25 cellular contexts compared by ENCODE assay signal in the genomic region with DNA sequence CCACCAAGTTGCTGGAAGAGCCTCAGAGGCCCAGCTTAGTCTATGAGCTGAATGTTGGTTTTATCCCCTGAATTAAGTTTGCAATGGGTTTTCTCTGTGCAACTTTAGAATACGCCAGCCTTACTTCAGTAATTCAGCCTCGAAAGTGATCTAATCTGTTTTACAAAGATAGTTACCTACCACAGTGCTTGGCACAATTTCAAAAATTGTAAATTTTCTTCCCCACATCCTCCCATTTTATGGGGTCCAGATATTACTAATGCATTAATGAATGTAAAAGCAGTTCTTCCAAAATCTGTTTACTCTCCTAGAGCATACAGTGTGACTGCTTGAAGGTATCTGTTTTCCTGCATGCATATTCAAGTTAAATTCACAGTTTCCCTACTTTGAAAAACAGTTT.
DNase-seq lines count a peak whose midpoint lies in the region; ATAC-seq and TF ChIP-seq lines count a peak whose summit lies in the region.
"Had no signal": no experiment of that assay in that cellular context is flagged by ENCODE, and none has a peak within 500 bp of the region (broad histone marks: within the 10 kb centered on the region; RNA-seq: fewer than 3 reads in every experiment).

No MANE protein-coding gene starts in this region.

- no peak overlapping the region for H3T11ph ChIP-seq in H9 (ENCODE audit: low read length)

- H3K56ac ChIP-seq in H9 (ENCODE audit: insufficient read length, low read depth, low read length) = no peak overlapping the region

- H4K5ac ChIP-seq in H9 (ENCODE audit: insufficient read length, low read depth, low read length) = no peak overlapping the region

- H3K4me3 ChIP-seq in GM23338 (no peak overlapping the region), OCI-LY3 (ENCODE audit: low read length) (no peak overlapping the region)
- H3K4me3 ChIP-seq: BLaER1, GM12878 had no signal

- H2AFZ ChIP-seq in GM23338 = no peak overlapping the region
- H2AFZ ChIP-seq in H9 (ENCODE audit: low read length) = no peak overlapping the region
- H2AFZ ChIP-seq in OCI-LY3 (ENCODE audit: low read depth, low read length) = no peak overlapping the region

- no peaks in the 10 kb centered on the region for H3K79me1 ChIP-seq in H9 (ENCODE audit: insufficient read depth, low read depth, low read length, poor library complexity, severe bottlenecking)

- H2BK20ac ChIP-seq in H9 (ENCODE audit: low read depth, low read length, poor library complexity, severe bottlenecking) = no peak overlapping the region

- H2BK120ac ChIP-seq in H9 (ENCODE audit: low read depth, low read length, poor library complexity, severe bottlenecking) = no peak overlapping the region

- no peak overlapping the region for H3K23ac ChIP-seq in H9 (ENCODE audit: insufficient read length, low read depth, low read length)

- H3K4me1 ChIP-seq in GM23338 (ENCODE audit: insufficient read depth) (peaks cover 15% of the 10 kb centered on the region; the same call in 1 of the 2 replicates), H9 (ENCODE audit: insufficient read depth, low read length) (peaks cover 7% of the 10 kb centered on the region; the same call in 1 of the 2 replicates), OCI-LY3 (ENCODE audit: low read length) (peaks cover 26% of the 10 kb centered on the region)

- no peak overlapping the region for H2BK15ac ChIP-seq in H9 (ENCODE audit: low read depth, low read length)

- H4K20me1 ChIP-seq in GM23338 (replicated peaks; ENCODE audit: insufficient read depth) = no peaks in the 10 kb centered on the region
- H4K20me1 ChIP-seq in H9 (ENCODE audit: control insufficient read depth, insufficient read depth, insufficient read length) = no peaks in the 10 kb centered on the region
- H4K20me1 ChIP-seq in OCI-LY3 (ENCODE audit: insufficient read depth, low read length) = peaks cover 7% of the 10 kb centered on the region; the same call in 1 of the 2 replicates
- H4K20me1 ChIP-seq: BLaER1 had no signal

- no peak overlapping the region for H3K14ac ChIP-seq in H9 (ENCODE audit: insufficient read depth, low read length)

- H3K4me1 Mint-ChIP-seq in GM23338 (peaks cover 26% of the 10 kb centered on the region; the same call in 2 of the 3 replicates), H9 (peaks cover 21 to 24% of the 10 kb centered on the region in 2 experiments)
- H3K4me1 Mint-ChIP-seq: CD14-positive monocyte had no signal

- H4K8ac ChIP-seq in H9 (replicated peaks; ENCODE audit: insufficient read length, low read depth, low read length) = no peak overlapping the region

- H3K79me2 ChIP-seq in GM23338 (replicated peaks; ENCODE audit: insufficient read depth) (no peaks in the 10 kb centered on the region), H9 (ENCODE audit: insufficient read depth, low read length) (no peaks in the 10 kb centered on the region), OCI-LY3 (ENCODE audit: low read length) (no peaks in the 10 kb centered on the region)

- WGBS in H9 (ENCODE audit: extremely low coverage, insufficient read length, low lambda C conversion rate) = no CpG with 5 or more reads among the region's 2 CpGs

- H3K9me3 ChIP-seq in H9 (ENCODE audit: control insufficient read depth, low read depth, low read length) (no peaks in the 10 kb centered on the region), OCI-LY3 (ENCODE audit: insufficient read depth, low read length) (no peaks in the 10 kb centered on the region)
- H3K9me3 ChIP-seq: BE2C, BLaER1 had no signal

- H3K4me2 ChIP-seq in GM23338 = no peak overlapping the region
- no peak overlapping the region for H3K4me2 ChIP-seq in H9 (ENCODE audit: insufficient read depth, insufficient read length, low read length)
- H3K4me2 ChIP-seq in OCI-LY3 (ENCODE audit: low read length) = 0 out of 2 replicates have a peak overlapping the region, but pooled peaks have one; percentile 11
- H3K4me2 ChIP-seq: BLaER1 had no signal

- H3F3A ChIP-seq in GM23338 (replicated peaks; ENCODE audit: low read depth) = no peaks in the 10 kb centered on the region

- no peak for ATAC-seq in GM23338
- no peak for ATAC-seq in GM18861 (IDR thresholded peaks at IDR 0.05; ENCODE audit: unreplicated experiment)
- ATAC-seq in HG02840 (IDR thresholded peaks at IDR 0.05; ENCODE audit: low FRiP score, unreplicated experiment) = no peak
- ATAC-seq: GM12878 had no signal

- H3K27ac ChIP-seq in GM23338 (ENCODE audit: low read depth) (no peak overlapping the region; the same call in 1 of the 2 replicates), H9 (ENCODE audit: insufficient read length, low read depth, low read length) (no peak overlapping the region), OCI-LY3 (ENCODE audit: low read length) (no peak overlapping the region)
- H3K27ac ChIP-seq: BLaER1 had no signal

- H3K9me2 ChIP-seq in GM23338 (ENCODE audit: insufficient read depth) = no peaks in the 10 kb centered on the region

- H3K4me3 Mint-ChIP-seq in GM23338 = no peak overlapping the region
- H3K4me3 Mint-ChIP-seq in H9 = no peak overlapping the region
- H3K4me3 Mint-ChIP-seq: CD14-positive monocyte; CD4-positive, alpha-beta memory T cell; CD4-positive, CD25-positive, alpha-beta regulatory T cell; CD8-positive, alpha-beta memory T cell had no signal

- H2BK12ac ChIP-seq in H9 (ENCODE audit: insufficient read length, low read depth, low read length) = no peak overlapping the region

- DNase-seq in GM23338 (ENCODE audit: low spot score) = no peak
- no peak for DNase-seq in H9
- peak; percentile 1 for DNase-seq in T1000 (lab: John Stamatoyannopoulos, UW)
- no peak for DNase-seq in germinal center (ENCODE audit: low spot score)
- DNase-seq: 8988T; ACHN; BE2C; C1 segment of cervical spinal cord; CD4-positive, alpha-beta memory T cell; CD4-positive, CD25-positive, alpha-beta regulatory T cell; CD8-positive, alpha-beta memory T cell; COR-L47; DMS 273 treated with DMSO at 0.1 percent for 48 hours; DMS153; DMS53; DMS79; DND-41; EL; GDM1 had no signal

- H3K36me3 ChIP-seq in GM23338 (ENCODE audit: insufficient read depth) (peaks cover 5% of the 10 kb centered on the region; the same call in 1 of the 2 replicates), OCI-LY3 (replicated peaks; ENCODE audit: low read depth, low read length) (peaks cover 50% of the 10 kb centered on the region)
- H3K36me3 ChIP-seq: BE2C had no signal

- H4K91ac ChIP-seq in H9 (ENCODE audit: insufficient read length, low read depth, low read length) = no peak overlapping the region

- H2BK5ac ChIP-seq in H9 (ENCODE audit: insufficient read length, low read length) = no peak overlapping the region

- H3K27me3 Mint-ChIP-seq in GM23338 (ENCODE audit: insufficient read depth, low read depth, poor library complexity) = no peaks in the 10 kb centered on the region
- H3K27me3 Mint-ChIP-seq in H9 (ENCODE audit: low read depth) = no peaks in the 10 kb centered on the region
- H3K27me3 Mint-ChIP-seq: CD4-positive, alpha-beta memory T cell; CD4-positive, CD25-positive, alpha-beta regulatory T cell had no signal

- TF ChIP-seq CTCF in GM23338 (conservative IDR thresholded peaks at IDR 0.05; ENCODE audit: low read depth in 2 of 2) (no peak), H9 (conservative IDR thresholded peaks at IDR 0.05) (no peak), OCI-LY3 (IDR thresholded peaks at IDR 0.05; ENCODE audit: low read depth, low read length) (no peak)

- no peak overlapping the region for H3K18ac ChIP-seq in H9 (ENCODE audit: insufficient read length, low read depth, low read length)

- no peaks in the 10 kb centered on the region for H3K23me2 ChIP-seq in H9 (ENCODE audit: insufficient read length, low read depth, low read length, poor library complexity, severe bottlenecking)

- no peak overlapping the region for H2AK5ac ChIP-seq in H9 (ENCODE audit: insufficient read length, low read length)

- H3K4ac ChIP-seq in H9 (ENCODE audit: low read depth, low read length) = no peak overlapping the region

- H3K36me3 Mint-ChIP-seq in GM23338 (ENCODE audit: low read depth) = peaks cover 44% of the 10 kb centered on the region
- peaks cover 21 to 72% (median 61%) of the 10 kb centered on the region in 3 experiments for H3K36me3 Mint-ChIP-seq in H9 (ENCODE audit: insufficient read depth in 1 of 3, low read depth in 3 of 3)

- H3K9me3 Mint-ChIP-seq in GM23338 (no peaks in the 10 kb centered on the region), H9 (no peaks in the 10 kb centered on the region)
- H3K9me3 Mint-ChIP-seq: CD14-positive monocyte; CD4-positive, CD25-positive, alpha-beta regulatory T cell; CD8-positive, alpha-beta memory T cell had no signal

- H3K27ac Mint-ChIP-seq in GM23338 (peak overlapping the region; percentile 57; the same call in 1 of the 2 replicates), H9 (peak overlapping the region in 2 of 3 experiments; percentile 17 to 49; a peak in 1 of 7 replicates)
- H3K27ac Mint-ChIP-seq: CD14-positive monocyte; CD4-positive, CD25-positive, alpha-beta regulatory T cell; CD8-positive, alpha-beta memory T cell had no signal

- H3K27me3 ChIP-seq in GM23338 (ENCODE audit: insufficient read depth) (no peaks in the 10 kb centered on the region), H9 (ENCODE audit: insufficient read depth, low read length) (no peaks in the 10 kb centered on the region), OCI-LY3 (ENCODE audit: low read depth, low read length) (no peaks in the 10 kb centered on the region)
- H3K27me3 ChIP-seq: BE2C, BLaER1 had no signal

- H3K9ac ChIP-seq in H9 (ENCODE audit: extremely low read depth, insufficient read length, low read length) (no peak overlapping the region), OCI-LY3 (ENCODE audit: low read length) (no peak overlapping the region)
- H3K9ac ChIP-seq: BLaER1 had no signal

TF ChIP-seq in GM23338, 12 proteins besides CTCF, POLR2A, EP300 and RAD21 (continues in another document):
- TF ChIP-seq EZH2phosphoT487 (IDR thresholded peaks at IDR 0.05; ENCODE audit: unreplicated experiment) (no peak), STAT1 (IDR thresholded peaks at IDR 0.05; ENCODE audit: unreplicated experiment) (no peak), POLR2AphosphoS5 (IDR thresholded peaks at IDR 0.05; ENCODE audit: low read depth) (no peak)
